Comparison of ENCODE assay signal across 8 cellular contexts in genomic region chr19:1862424-1863307, GRCh38. TPM values are rescaled to one million over a fixed set of nuclear protein-coding genes. Genes with fewer than 3 reads are reported as not detected.
DNase-seq lines count a peak whose midpoint lies in the region; ATAC-seq and TF ChIP-seq lines count a peak whose summit lies in the region.

No MANE protein-coding gene starts in this region.

- CTCF ChIA-PET in WTC11 (lab: Charles Lee), result no interaction called here

- H3K9me3 Mint-ChIP-seq in WTC11, result no peaks in the 10 kb centered on the region
- peaks cover 0 to 2% (median 0%) of the 10 kb centered on the region in 9 donors for H3K9me3 Mint-ChIP-seq in naive thymus-derived CD8-positive, alpha-beta T cell

- H3K9me3 ChIP-seq in vagina, result no peaks in the 10 kb centered on the region

- peak overlapping the region; percentile 73 to 76 for H3K4me3 ChIP-seq in vagina

- no peak for ATAC-seq in WTC11
- ATAC-seq in naive thymus-derived CD8-positive, alpha-beta T cell, result peak; percentile 1 to 8

- peaks cover 26% of the 10 kb centered on the region for H3K4me1 Mint-ChIP-seq in WTC11
- H3K4me1 Mint-ChIP-seq in naive thymus-derived CD8-positive, alpha-beta T cell, result peaks cover 20 to 50% (median 48%) of the 10 kb centered on the region in 4 donors

- TF ChIP-seq CTCF in WTC11 (IDR thresholded peaks at IDR 0.05) (no peak), vagina (IDR thresholded peaks at IDR 0.05) (no peak)

- TF ChIP-seq POLR2A in vagina (IDR thresholded peaks at IDR 0.05), result no peak

- no peaks in the 10 kb centered on the region for H3K27me3 ChIP-seq in vagina

- peak overlapping the region; percentile 21 for H3K27ac ChIP-seq in vagina

- peaks cover 11% of the 10 kb centered on the region for H3K27me3 Mint-ChIP-seq in WTC11 (ENCODE audit: low read depth)
- H3K27me3 Mint-ChIP-seq in naive thymus-derived CD8-positive, alpha-beta T cell, result no peaks in the 10 kb centered on the region

- intact Hi-C loops in vagina (cut with DNase I), result no loop called here

- peak overlapping the region; percentile 84 for H3K4me3 Mint-ChIP-seq in WTC11
- peak overlapping the region; percentile 91 to 99 (median 94) for H3K4me3 Mint-ChIP-seq in naive thymus-derived CD8-positive, alpha-beta T cell

- no peaks in the 10 kb centered on the region for H3K36me3 ChIP-seq in vagina

- POLR2A ChIA-PET in WTC11 (lab: Charles Lee), result no interaction called here
- POLR2A ChIA-PET in naive thymus-derived CD8-positive, alpha-beta T cell (lab: Charles Lee), result interaction anchor here (1.5 to 1.6 kb wide), 2 partner anchors 12 to 79 kb away, joined by 3 read pairs; partner anchors contain the start of gene CSNK1G2

- H3K27ac Mint-ChIP-seq in WTC11, result no peak overlapping the region
- H3K27ac Mint-ChIP-seq in naive thymus-derived CD8-positive, alpha-beta T cell, result peak overlapping the region; percentile 84 to 99 (median 97)

- peaks cover 59% of the 10 kb centered on the region for H3K4me1 ChIP-seq in vagina

- H3K36me3 Mint-ChIP-seq in WTC11, result no peaks in the 10 kb centered on the region
- H3K36me3 Mint-ChIP-seq in naive thymus-derived CD8-positive, alpha-beta T cell, result no peaks in the 10 kb centered on the region

- peak; percentile 16 for DNase-seq in SKM-1 treated with dmso at 0.1 percent for 144 hours (lab: John Stamatoyannopoulos, UW; ENCODE audit: unreplicated experiment)
- no peak for DNase-seq in SKM-1 (lab: John Stamatoyannopoulos, UW; ENCODE audit: unreplicated experiment)
- peak; percentile 50 for DNase-seq in HK-2 (ENCODE audit: unreplicated experiment)
- peak; percentile 64 for DNase-seq in WTC11 (ENCODE audit: low spot score)
- DNase-seq in ecto neural progenitor cell (ENCODE audit: low spot score), result peak; percentile 73
- peak; percentile 48 to 84 (median 68) for DNase-seq in naive thymus-derived CD8-positive, alpha-beta T cell
- DNase-seq in vagina (ENCODE audit: extremely low spot score in 2 of 2), result no peak
- DNase-seq in hippocampal formation (lab: John Stamatoyannopoulos, UW), result no peak

TF ChIP-seq in WTC11, 78 proteins besides CTCF, POLR2A, EP300 and RAD21:
- TF ChIP-seq ERG (CRISPR knock-in tag; IDR thresholded peaks at IDR 0.05) (no peak), FOXP1 (CRISPR knock-in tag; IDR thresholded peaks at IDR 0.05; ENCODE audit: borderline replicate concordance) (0 out of 2 replicates have a peak, but pooled peaks have one; percentile 5), TP53 (CRISPR knock-in tag; IDR thresholded peaks at IDR 0.05) (no peak), ZNF532 (CRISPR knock-in tag; IDR thresholded peaks at IDR 0.05; ENCODE audit: borderline replicate concordance) (no peak), PRDM15 (CRISPR knock-in tag; IDR thresholded peaks at IDR 0.05) (no peak)

RNA-seq across cellular contexts. Expression of gene KLF16, which starts 0.7 kb away (rescaled TPM):
- 54.4 to 64.0 TPM (median 55.4 TPM) in 3 replicates for total RNA-seq in WTC11 (2021)
- total RNA-seq in naive thymus-derived CD8-positive, alpha-beta T cell, result 10 to 100 TPM; 18.5 to 19.9 TPM
- polyA plus RNA-seq in naive thymus-derived CD8-positive, alpha-beta T cell, result under 1 TPM; 0.23 to 0.84 (median 0.36) TPM
- total RNA-seq in vagina, result 7.6 TPM

RNA-seq across cellular contexts. Expression of gene REXO1, which starts 14.4 kb away (rescaled TPM):
- total RNA-seq in WTC11 (2021) (48.9 to 61.1 TPM (median 50.1 TPM) in 3 replicates), vagina (19.9 TPM)
- total RNA-seq in naive thymus-derived CD8-positive, alpha-beta T cell, result 10 to 100 TPM; 78.1 to 86.2 TPM
- polyA plus RNA-seq in naive thymus-derived CD8-positive, alpha-beta T cell, result 1 to 10 TPM; 2.7 to 6.8 (median 3.1) TPM

RNA-seq across cellular contexts. Expression of gene ABHD17A, which starts 22.6 kb away (rescaled TPM):
- 55.0 to 60.7 TPM (median 57.3 TPM) in 3 replicates for total RNA-seq in WTC11 (2021)
- 100 to 1,000 TPM; 106 to 109 TPM for total RNA-seq in naive thymus-derived CD8-positive, alpha-beta T cell
- polyA plus RNA-seq in naive thymus-derived CD8-positive, alpha-beta T cell, result 100 to 1,000 TPM; 153 to 207 (median 155) TPM
- 83.0 TPM for total RNA-seq in vagina

RNA-seq across cellular contexts. Expression of gene ADAT3, which starts 42.5 kb away (rescaled TPM):
- 15.0 to 20.3 TPM (median 15.9 TPM) in 3 replicates for total RNA-seq in WTC11 (2021)
- 1 to 10 TPM; 4.2 to 4.5 TPM for total RNA-seq in naive thymus-derived CD8-positive, alpha-beta T cell
- 1 to 10 TPM; 1.9 to 3.6 (median 3.6) TPM for polyA plus RNA-seq in naive thymus-derived CD8-positive, alpha-beta T cell
- 5.2 TPM for total RNA-seq in vagina

RNA-seq across cellular contexts. Expression of gene SCAMP4, which starts 42.5 kb away (rescaled TPM):
- total RNA-seq in WTC11 (2021) (81.3 to 86.1 TPM (median 86.1 TPM) in 3 replicates), vagina (51.3 TPM)
- total RNA-seq in naive thymus-derived CD8-positive, alpha-beta T cell, result 10 to 100 TPM; 20.7 to 23.4 TPM
- 10 to 100 TPM; 12.1 to 15.5 (median 12.5) TPM for polyA plus RNA-seq in naive thymus-derived CD8-positive, alpha-beta T cell

Comparison
In these comparisons a context has a peak if more than half of its experiments do, and no peak if none do; other contexts are left out.
1. DNase-seq: peak in SKM-1 treated with dmso at 0.1 percent for 144 hours (single experiment), HK-2 (single experiment), WTC11 (single experiment), ecto neural progenitor cell (single experiment) and naive thymus-derived CD8-positive, alpha-beta T cell (10 of 10); none in SKM-1 (single experiment), vagina (0 of 2) and hippocampal formation (0 of 2).